8 cellular contexts compared by ENCODE assay signal in genomic region chrX:2693123-2693438, GRCh38. TPM values are rescaled to one million over a fixed set of nuclear protein-coding genes. Genes with fewer than 3 reads are reported as not detected.
DNase-seq lines count a peak whose midpoint lies in the region; ATAC-seq, FAIRE-seq and TF ChIP-seq lines count a peak whose summit lies in the region.
"Had no signal": no experiment of that assay in that cellular context is flagged by ENCODE, and none has a peak within 500 bp of the region (broad histone marks: within the 10 kb centered on the region; RNA-seq: fewer than 3 reads in every experiment).

No MANE protein-coding gene starts in this region.

- no peak for ATAC-seq in stimulated activated memory B cell treated with anti-CD40 and anti-IgM and Interleukin-4, amounts not matched to agents 10 μg/mL and 1 μg/mL and 100 μg/mL, for 72 hours
- no peak for ATAC-seq in HG03097 (IDR thresholded peaks at IDR 0.05; ENCODE audit: low FRiP score, unreplicated experiment)

- H3K9ac ChIP-seq in GM23248 = peak overlapping the region; percentile 94

- peak overlapping the region; percentile 95 for H3K4me3 Mint-ChIP-seq in T-helper 2 cell treated with Interferon-gamma antibody and Interleukin-4, amounts not matched to agents 5 μg/mL and 100 μg/mL, for 36 hours
- peak overlapping the region; percentile 96 for H3K4me3 Mint-ChIP-seq in stimulated activated memory B cell treated with anti-CD40 and anti-IgM and Interleukin-4, amounts not matched to agents 10 μg/mL and 1 μg/mL and 100 μg/mL, for 72 hours

- H3K4me1 ChIP-seq in GM23248 (ENCODE audit: insufficient read depth) = peaks cover 46% of the 10 kb centered on the region

- in situ Hi-C loops in GM23248 (cut with MboI) = no loop called here

- peaks cover 61% of the 10 kb centered on the region for H3K79me2 ChIP-seq in GM23248 (ENCODE audit: insufficient read depth)

- peak; percentile 49 for DNase-seq in GM23248
- DNase-seq in T-helper 2 cell treated with Interferon-gamma antibody and Interleukin-4, amounts not matched to agents 5 μg/mL and 100 μg/mL, for 36 hours (ENCODE audit: low spot score) = no peak
- DNase-seq in fibroblast of pulmonary artery (ENCODE audit: low read depth) = no peak
- no peak for DNase-seq in middle frontal gyrus (ENCODE audit: extremely low spot score, low spot score)
- DNase-seq in GM19239 (ENCODE audit: insufficient read length, low spot score) = no peak
- DNase-seq: nucleus accumbens had no signal

- H3K4me3 ChIP-seq in GM23248 (peak overlapping the region; percentile 87), fibroblast of pulmonary artery (replicated peaks; ENCODE audit: low read depth, low read length) (peak overlapping the region; percentile 73)

- peaks cover 48% of the 10 kb centered on the region for H3K36me3 Mint-ChIP-seq in T-helper 2 cell treated with Interferon-gamma antibody and Interleukin-4, amounts not matched to agents 5 μg/mL and 100 μg/mL, for 36 hours (ENCODE audit: low read depth)
- H3K36me3 Mint-ChIP-seq in stimulated activated memory B cell treated with anti-CD40 and anti-IgM and Interleukin-4, amounts not matched to agents 10 μg/mL and 1 μg/mL and 100 μg/mL, for 72 hours = peaks cover 4% of the 10 kb centered on the region

- H2AFZ ChIP-seq in GM23248 = no peak overlapping the region

- no peaks in the 10 kb centered on the region for H3K9me2 ChIP-seq in GM23248 (ENCODE audit: insufficient read depth)

- H3K27ac ChIP-seq in GM23248 = peak overlapping the region; percentile 86

- no peaks in the 10 kb centered on the region; the same call in 1 of the 2 replicates for H4K20me1 ChIP-seq in GM23248 (ENCODE audit: insufficient read depth)

- no peak for FAIRE-seq in GM19239 (lab: Jason Lieb, UNC)

- H3K4me2 ChIP-seq in GM23248 (ENCODE audit: unreplicated experiment) = peak overlapping the region; percentile 96

- H3K27ac Mint-ChIP-seq in T-helper 2 cell treated with Interferon-gamma antibody and Interleukin-4, amounts not matched to agents 5 μg/mL and 100 μg/mL, for 36 hours = peak overlapping the region; percentile 92
- peak overlapping the region; percentile 87 for H3K27ac Mint-ChIP-seq in stimulated activated memory B cell treated with anti-CD40 and anti-IgM and Interleukin-4, amounts not matched to agents 10 μg/mL and 1 μg/mL and 100 μg/mL, for 72 hours

- H3K9me3 Mint-ChIP-seq in T-helper 2 cell treated with Interferon-gamma antibody and Interleukin-4, amounts not matched to agents 5 μg/mL and 100 μg/mL, for 36 hours = no peaks in the 10 kb centered on the region
- peaks cover 3% of the 10 kb centered on the region for H3K9me3 Mint-ChIP-seq in stimulated activated memory B cell treated with anti-CD40 and anti-IgM and Interleukin-4, amounts not matched to agents 10 μg/mL and 1 μg/mL and 100 μg/mL, for 72 hours

- H3F3A ChIP-seq in GM23248 (ENCODE audit: insufficient read depth) = peaks cover 59% of the 10 kb centered on the region

- H3K9me3 ChIP-seq in GM23248 (ENCODE audit: low read depth) = no peaks in the 10 kb centered on the region

- no peak for TF ChIP-seq CTCF in fibroblast of pulmonary artery (IDR thresholded peaks at IDR 0.05; ENCODE audit: low read length, missing control alignments)

- no peaks in the 10 kb centered on the region for H3K27me3 ChIP-seq in GM23248 (replicated peaks; ENCODE audit: insufficient read depth)

- H3K4me1 Mint-ChIP-seq in T-helper 2 cell treated with Interferon-gamma antibody and Interleukin-4, amounts not matched to agents 5 μg/mL and 100 μg/mL, for 36 hours (ENCODE audit: low read depth) = peaks cover 50% of the 10 kb centered on the region
- peaks cover 61% of the 10 kb centered on the region for H3K4me1 Mint-ChIP-seq in stimulated activated memory B cell treated with anti-CD40 and anti-IgM and Interleukin-4, amounts not matched to agents 10 μg/mL and 1 μg/mL and 100 μg/mL, for 72 hours

- H3K36me3 ChIP-seq in GM23248 (ENCODE audit: low read depth) = no peaks in the 10 kb centered on the region

- H3K27me3 Mint-ChIP-seq in T-helper 2 cell treated with Interferon-gamma antibody and Interleukin-4, amounts not matched to agents 5 μg/mL and 100 μg/mL, for 36 hours (ENCODE audit: low read depth) = no peaks in the 10 kb centered on the region
- H3K27me3 Mint-ChIP-seq in stimulated activated memory B cell treated with anti-CD40 and anti-IgM and Interleukin-4, amounts not matched to agents 10 μg/mL and 1 μg/mL and 100 μg/mL, for 72 hours = no peaks in the 10 kb centered on the region

- WGBS in GM23248 (ENCODE audit: low coverage in 1 of 2, low lambda C conversion rate in 2 of 2, missing lambda C conversion rate in 2 of 2), 2 experiments = 8 to 9% methylated on average over 5 of the region's 5 CpGs

RNA-seq across cellular contexts. Expression of gene CD99, which starts 2.0 kb away (rescaled TPM):
- total RNA-seq in GM23248 (2014; rRNA removed; shearing (Covaris generic)) = 395 and 505 TPM in 2 replicates
- polyA plus RNA-seq in GM23248 (2016; fragmentation: Nextera tagmentation; extraction: Ambion mirVana) = 975 and 1,003 TPM in 2 replicates

RNA-seq across cellular contexts. Expression of gene XG, which starts 58.8 kb away (rescaled TPM):
- total RNA-seq in GM23248 (2014; rRNA removed; shearing (Covaris generic)) = 16.3 and 21.4 TPM in 2 replicates
- 47.8 and 48.4 TPM in 2 replicates for polyA plus RNA-seq in GM23248 (2016; fragmentation: Nextera tagmentation; extraction: Ambion mirVana)
